8 cellular contexts compared by ENCODE assay signal in the genomic region with DNA sequence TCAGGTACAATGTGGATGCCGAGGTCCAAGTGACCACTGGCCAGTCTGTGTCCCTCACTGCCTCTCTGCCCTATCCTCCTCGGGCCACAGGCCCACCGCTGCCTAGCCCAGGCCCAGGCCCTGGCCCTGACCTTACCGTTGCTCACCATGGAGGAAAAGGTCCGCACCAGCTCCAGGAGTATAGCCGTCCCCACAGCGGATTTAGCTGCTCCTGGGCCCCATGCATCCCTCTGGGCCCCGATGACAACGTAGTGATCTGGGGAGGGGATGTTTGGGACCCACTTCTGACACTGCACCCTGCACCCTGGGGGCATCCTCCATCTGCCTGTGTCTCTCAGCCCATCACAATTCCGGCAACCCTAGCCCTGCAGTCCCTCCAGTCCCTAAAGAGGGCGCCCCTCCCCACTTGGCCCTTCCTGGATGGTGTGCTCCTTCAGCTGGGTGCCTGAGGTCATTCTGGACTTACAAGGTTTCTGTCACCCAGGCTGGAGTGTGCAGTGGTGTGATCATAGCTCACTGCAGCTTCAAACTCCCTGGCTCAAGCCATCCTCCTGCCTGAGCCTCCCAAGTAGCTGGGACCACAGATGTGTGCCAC. TPM values are rescaled to one million over a fixed set of nuclear protein-coding genes. Genes with fewer than 3 reads are reported as not detected.
DNase-seq lines count a peak whose midpoint lies in the region; ATAC-seq and TF ChIP-seq lines count a peak whose summit lies in the region.

No MANE protein-coding gene starts in this region.

- peak overlapping the region; percentile 80 for H3K27ac Mint-ChIP-seq in activated CD4-positive, alpha-beta T cell treated with anti-CD3 and anti-CD28 coated beads, Interleukin-2, amount 10 ng/mL, durations not matched to agents 7 days and 5 days
- no peak overlapping the region for H3K27ac Mint-ChIP-seq in activated naive CD8-positive, alpha-beta T cell treated with anti-CD3 and anti-CD28 coated beads, Interleukin-2, amount 50 U/mL, for 24 hours
- H3K27ac Mint-ChIP-seq in progenitor cell of endocrine pancreas: no peak overlapping the region

- no peak overlapping the region for H3K27ac ChIP-seq in gastroesophageal sphincter

- no peak for TF ChIP-seq POLR2A in gastroesophageal sphincter (IDR thresholded peaks at IDR 0.05)

- TF ChIP-seq CTCF in progenitor cell of endocrine pancreas (IDR thresholded peaks at IDR 0.05; ENCODE audit: unreplicated experiment): peak; percentile 37
- TF ChIP-seq CTCF in gastroesophageal sphincter (IDR thresholded peaks at IDR 0.05): peak in 1 of 4 experiments; percentile 15

- POLR2A ChIA-PET in activated CD4-positive, alpha-beta T cell treated with anti-CD3 and anti-CD28 coated beads, Interleukin-2, amount 10 ng/mL, durations not matched to agents 7 days and 5 days (lab: Charles Lee): no interaction called here

- no peaks in the 10 kb centered on the region for H3K27me3 Mint-ChIP-seq in activated CD4-positive, alpha-beta T cell treated with anti-CD3 and anti-CD28 coated beads, Interleukin-2, amount 10 ng/mL, durations not matched to agents 7 days and 5 days
- peaks cover 2% of the 10 kb centered on the region for H3K27me3 Mint-ChIP-seq in activated naive CD8-positive, alpha-beta T cell treated with anti-CD3 and anti-CD28 coated beads, Interleukin-2, amount 50 U/mL, for 24 hours
- peaks cover 59% of the 10 kb centered on the region for H3K27me3 Mint-ChIP-seq in progenitor cell of endocrine pancreas

- peak; percentile 18 for DNase-seq in activated CD4-positive, alpha-beta T cell treated with anti-CD3 and anti-CD28 coated beads, Interleukin-2, amount 10 ng/mL, durations not matched to agents 7 days and 5 days
- no peak for DNase-seq in activated CD4-positive, alpha-beta T cell treated with anti-CD3 and anti-CD28 coated beads for 4 hours
- DNase-seq in NAMALWA (ENCODE audit: low spot score) (peak; percentile 89), progenitor cell of endocrine pancreas (ENCODE audit: low spot score, unreplicated experiment) (no peak), NCI-H1930 (lab: John Stamatoyannopoulos, UW) (no peak), GM19240 (ENCODE audit: insufficient read length, low spot score) (no peak)
- DNase-seq in activated naive CD8-positive, alpha-beta T cell treated with anti-CD3 and anti-CD28 coated beads, Interleukin-2, amount 50 U/mL, for 24 hours: peak; percentile 45

- H3K36me3 ChIP-seq in gastroesophageal sphincter: no peaks in the 10 kb centered on the region

- H3K36me3 Mint-ChIP-seq in activated CD4-positive, alpha-beta T cell treated with anti-CD3 and anti-CD28 coated beads, Interleukin-2, amount 10 ng/mL, durations not matched to agents 7 days and 5 days (ENCODE audit: low read depth): peaks cover 13% of the 10 kb centered on the region
- H3K36me3 Mint-ChIP-seq in activated naive CD8-positive, alpha-beta T cell treated with anti-CD3 and anti-CD28 coated beads, Interleukin-2, amount 50 U/mL, for 24 hours (ENCODE audit: low read depth): peaks cover 4% of the 10 kb centered on the region
- H3K36me3 Mint-ChIP-seq in progenitor cell of endocrine pancreas (ENCODE audit: insufficient read depth): peaks cover under 1% of the 10 kb centered on the region

- no peak overlapping the region for H3K4me3 Mint-ChIP-seq in activated CD4-positive, alpha-beta T cell treated with anti-CD3 and anti-CD28 coated beads, Interleukin-2, amount 10 ng/mL, durations not matched to agents 7 days and 5 days
- H3K4me3 Mint-ChIP-seq in activated naive CD8-positive, alpha-beta T cell treated with anti-CD3 and anti-CD28 coated beads, Interleukin-2, amount 50 U/mL, for 24 hours: no peak overlapping the region
- H3K4me3 Mint-ChIP-seq in progenitor cell of endocrine pancreas (ENCODE audit: low read depth): no peak overlapping the region

- H3K4me1 Mint-ChIP-seq in activated CD4-positive, alpha-beta T cell treated with anti-CD3 and anti-CD28 coated beads, Interleukin-2, amount 10 ng/mL, durations not matched to agents 7 days and 5 days: peaks cover 68% of the 10 kb centered on the region
- H3K4me1 Mint-ChIP-seq in activated naive CD8-positive, alpha-beta T cell treated with anti-CD3 and anti-CD28 coated beads, Interleukin-2, amount 50 U/mL, for 24 hours: peaks cover 32% of the 10 kb centered on the region
- peaks cover 1% of the 10 kb centered on the region for H3K4me1 Mint-ChIP-seq in progenitor cell of endocrine pancreas (ENCODE audit: low read depth)

- H3K27me3 ChIP-seq in gastroesophageal sphincter: peaks cover 50% of the 10 kb centered on the region

- peaks cover 0 to 26% (median 6%) of the 10 kb centered on the region in 3 donors for H3K4me1 ChIP-seq in gastroesophageal sphincter

- no peak for ATAC-seq in activated naive CD8-positive, alpha-beta T cell treated with anti-CD3 and anti-CD28 coated beads, Interleukin-2, amount 50 U/mL, for 24 hours
- no peak for ATAC-seq in gastroesophageal sphincter

- H3K4me3 ChIP-seq in gastroesophageal sphincter: no peak overlapping the region

- H3K9me3 Mint-ChIP-seq in activated CD4-positive, alpha-beta T cell treated with anti-CD3 and anti-CD28 coated beads, Interleukin-2, amount 10 ng/mL, durations not matched to agents 7 days and 5 days: no peaks in the 10 kb centered on the region
- H3K9me3 Mint-ChIP-seq in activated naive CD8-positive, alpha-beta T cell treated with anti-CD3 and anti-CD28 coated beads, Interleukin-2, amount 50 U/mL, for 24 hours: no peaks in the 10 kb centered on the region
- H3K9me3 Mint-ChIP-seq in progenitor cell of endocrine pancreas (ENCODE audit: low read depth): no peaks in the 10 kb centered on the region

- no peaks in the 10 kb centered on the region for H3K9me3 ChIP-seq in gastroesophageal sphincter

- TF ChIP-seq EP300 in gastroesophageal sphincter (IDR thresholded peaks at IDR 0.05): no peak

- 54 to 68% methylated on average over 3 to 4 of the region's 11 CpGs for WGBS in gastroesophageal sphincter (ENCODE audit: low coverage in 1 of 2), 2 donors

- CTCF ChIA-PET in activated CD4-positive, alpha-beta T cell treated with anti-CD3 and anti-CD28 coated beads, Interleukin-2, amount 10 ng/mL, durations not matched to agents 7 days and 5 days (lab: Charles Lee): interaction anchor here (0.6 to 1.5 kb wide), 10 partner anchors 10 to 461 kb away, joined by 3 to 7 read pairs (median 4); a partner anchor contains a TSS

RNA-seq across cellular contexts. Expression of a gene that starts 12.1 kb away (rescaled TPM):
- 1 to 10 TPM; 7.3 to 9.8 TPM for total RNA-seq in activated CD4-positive, alpha-beta T cell treated with anti-CD3 and anti-CD28 coated beads, Interleukin-2, amount 10 ng/mL, durations not matched to agents 7 days and 5 days
- total RNA-seq in progenitor cell of endocrine pancreas (0.62 and 0.93 TPM in 2 replicates), gastroesophageal sphincter (1 to 10 TPM in 1 of 4 donors, not detected in 3; 1.6 TPM)

RNA-seq across cellular contexts. Expression of a gene that starts 16.9 kb away (rescaled TPM):
- 10 to 100 TPM; 59.7 to 66.7 TPM for total RNA-seq in activated CD4-positive, alpha-beta T cell treated with anti-CD3 and anti-CD28 coated beads, Interleukin-2, amount 10 ng/mL, durations not matched to agents 7 days and 5 days
- total RNA-seq in progenitor cell of endocrine pancreas (27.1 and 27.9 TPM in 2 replicates), gastroesophageal sphincter (10 to 100 TPM in 3 of 4 donors, 1 to 10 TPM in 1; 6.2 to 13.4 (median 11.6) TPM)

RNA-seq across cellular contexts. Expression of a gene that starts 27.0 kb away (rescaled TPM):
- not detected for total RNA-seq in activated CD4-positive, alpha-beta T cell treated with anti-CD3 and anti-CD28 coated beads, Interleukin-2, amount 10 ng/mL, durations not matched to agents 7 days and 5 days
- total RNA-seq in progenitor cell of endocrine pancreas: 4.1 and 4.2 TPM in 2 replicates
- total RNA-seq in gastroesophageal sphincter: 1 to 10 TPM in 1 of 4 donors, not detected in 3; 2.2 TPM

RNA-seq across cellular contexts. Expression of a gene that starts 27.1 kb away (rescaled TPM):
- 10 to 100 TPM; 17.3 to 18.3 TPM for total RNA-seq in activated CD4-positive, alpha-beta T cell treated with anti-CD3 and anti-CD28 coated beads, Interleukin-2, amount 10 ng/mL, durations not matched to agents 7 days and 5 days
- 16.1 and 20.3 TPM in 2 replicates for total RNA-seq in progenitor cell of endocrine pancreas
- total RNA-seq in gastroesophageal sphincter: 10 to 100 TPM in 3 of 4 donors, 1 to 10 TPM in 1; 6.8 to 42.5 (median 16.6) TPM

RNA-seq across cellular contexts. Expression of a gene that starts 43.1 kb away (rescaled TPM):
- 1 to 10 TPM; 1.3 to 1.5 TPM for total RNA-seq in activated CD4-positive, alpha-beta T cell treated with anti-CD3 and anti-CD28 coated beads, Interleukin-2, amount 10 ng/mL, durations not matched to agents 7 days and 5 days
- total RNA-seq in progenitor cell of endocrine pancreas (0.41 and 1.2 TPM in 2 replicates), gastroesophageal sphincter (1 to 10 TPM in 2 of 4 donors, not detected in 2; 1.8 to 1.9 TPM)

Comparison
In these comparisons a context has a peak if more than half of its experiments do, and no peak if none do; other contexts are left out.
1. DNase-seq: peak in activated CD4-positive, alpha-beta T cell treated with anti-CD3 and anti-CD28 coated beads, Interleukin-2, amount 10 ng/mL, durations not matched to agents 7 days and 5 days (single experiment), NAMALWA (single experiment) and activated naive CD8-positive, alpha-beta T cell treated with anti-CD3 and anti-CD28 coated beads, Interleukin-2, amount 50 U/mL, for 24 hours (single experiment); none in activated CD4-positive, alpha-beta T cell treated with anti-CD3 and anti-CD28 coated beads for 4 hours (0 of 2), progenitor cell of endocrine pancreas (single experiment), NCI-H1930 (0 of 2) and GM19240 (single experiment).